Comparison of ENCODE assay signal across 8 cellular contexts in genomic region chr6:31070711-31071197, GRCh38. TPM values are rescaled to one million over a fixed set of nuclear protein-coding genes. Genes with fewer than 3 reads are reported as not detected.
A peak's percentile ranks its signal among the peaks of the same experiment; 100 is the strongest.
DNase-seq lines count a peak whose midpoint lies in the region; ATAC-seq, FAIRE-seq and TF ChIP-seq lines count a peak whose summit lies in the region.

No MANE protein-coding gene starts in this region.

- no peak overlapping the region for H3K4me3 Mint-ChIP-seq in CD8-positive, alpha-beta memory T cell

- no peaks in the 10 kb centered on the region for H3K27me3 ChIP-seq in upper lobe of right lung
- H3K27me3 ChIP-seq in CD8-positive, alpha-beta memory T cell (ENCODE audit: insufficient read depth, low read length, poor library complexity, severe bottlenecking): no peaks in the 10 kb centered on the region

- H3K36me3 ChIP-seq in kidney (ENCODE audit: control insufficient read depth in 1 of 2, insufficient read depth in 2 of 2, low read length in 2 of 2): no peaks in the 10 kb centered on the region
- H3K36me3 ChIP-seq in upper lobe of right lung: no peaks in the 10 kb centered on the region
- no peaks in the 10 kb centered on the region for H3K36me3 ChIP-seq in CD8-positive, alpha-beta memory T cell (ENCODE audit: insufficient read depth, low read length)

- peaks cover 0 to 2% of the 10 kb centered on the region in 2 donors for H3K4me1 ChIP-seq in kidney (ENCODE audit: control insufficient read depth in 1 of 2, insufficient read depth in 1 of 2, low read depth in 1 of 2, low read length in 2 of 2)
- H3K4me1 ChIP-seq in upper lobe of right lung: peaks cover 8% of the 10 kb centered on the region
- H3K4me1 ChIP-seq in CD8-positive, alpha-beta memory T cell (ENCODE audit: insufficient read depth, low read length): no peaks in the 10 kb centered on the region

- TF ChIP-seq CTCF in kidney (IDR thresholded peaks at IDR 0.05; ENCODE audit: borderline replicate concordance, extremely low read depth, insufficient read depth) (peak; percentile 68), upper lobe of right lung (IDR thresholded peaks at IDR 0.05) (peak; percentile 45)

- ATAC-seq in upper lobe of right lung (peak; percentile 90), GM19023 (IDR thresholded peaks at IDR 0.05; ENCODE audit: unreplicated experiment) (no peak)

- no peak overlapping the region for H3K27ac ChIP-seq in kidney (ENCODE audit: low read depth in 2 of 2, low read length in 2 of 2)
- H3K27ac ChIP-seq in upper lobe of right lung: no peak overlapping the region
- no peak overlapping the region for H3K27ac ChIP-seq in CD8-positive, alpha-beta memory T cell (ENCODE audit: low read depth, low read length)

- intact Hi-C loops in kidney (cut with DNase I): loop anchor here (10.0 kb wide), 2 partner anchors 156 to 246 kb away; partner anchors contain the start of gene VARS2
- intact Hi-C loops in upper lobe of right lung (cut with DNase I): loop anchor here (10.0 kb wide), 1 partner anchor 156 kb away; the partner anchor contains the start of gene VARS2

- H3K4me1 Mint-ChIP-seq in CD8-positive, alpha-beta memory T cell: peaks cover 0 to 5% (median 0%) of the 10 kb centered on the region in 3 donors

- H3K4me3 ChIP-seq in kidney (ENCODE audit: low read length in 2 of 2): no peak overlapping the region
- H3K4me3 ChIP-seq in upper lobe of right lung: no peak overlapping the region
- no peak overlapping the region for H3K4me3 ChIP-seq in CD8-positive, alpha-beta memory T cell (ENCODE audit: low read length)

- CTCF ChIA-PET in CD8-positive, alpha-beta memory T cell (lab: Charles Lee): interaction anchor here (1.1 to 3.2 kb wide), 4 partner anchors 11 to 242 kb away, joined by 3 to 33 read pairs (median 4); no protein-coding TSS in a partner anchor

- no peaks in the 10 kb centered on the region for H3K9me3 Mint-ChIP-seq in CD8-positive, alpha-beta memory T cell

- DNase-seq in Daoy (ENCODE audit: low read depth): peak; percentile 77
- DNase-seq in Kasumi-1 (lab: John Stamatoyannopoulos, UW): peak; percentile 19 to 36
- DNase-seq in astrocyte of the hippocampus (ENCODE audit: low read depth, low spot score): peak; percentile 90
- DNase-seq in kidney: no peak
- no peak for DNase-seq in upper lobe of right lung
- DNase-seq in activated gamma-delta T cell (lab: John Stamatoyannopoulos, UW): no peak
- no peak for DNase-seq in CD8-positive, alpha-beta memory T cell

- H3K9ac ChIP-seq in kidney (ENCODE audit: low read length in 2 of 2): no peak overlapping the region

- H3K36me3 Mint-ChIP-seq in CD8-positive, alpha-beta memory T cell: no peaks in the 10 kb centered on the region

- POLR2A ChIA-PET in CD8-positive, alpha-beta memory T cell (lab: Charles Lee): no interaction called here

- H3K9me3 ChIP-seq in kidney (ENCODE audit: control insufficient read depth in 1 of 2, low read length in 2 of 2) (no peaks in the 10 kb centered on the region), upper lobe of right lung (no peaks in the 10 kb centered on the region)
- no peaks in the 10 kb centered on the region for H3K9me3 ChIP-seq in CD8-positive, alpha-beta memory T cell (ENCODE audit: low read length)

- peak overlapping the region in 1 of 8 donors; percentile 44 for H3K27ac Mint-ChIP-seq in CD8-positive, alpha-beta memory T cell

- H3K27me3 Mint-ChIP-seq in CD8-positive, alpha-beta memory T cell: peaks cover 0 to 6% of the 10 kb centered on the region in 2 donors

- no peak for FAIRE-seq in kidney (lab: Jason Lieb, UNC)

RNA-seq across cellular contexts. Expression of gene C6orf15, which starts 41.6 kb away (rescaled TPM):
- total RNA-seq in Daoy (2014; rRNA removed; shearing (Covaris generic)): not detected in 2 replicates
- total RNA-seq in kidney (not detected), upper lobe of right lung (not detected)
- polyA plus RNA-seq in kidney (ENCODE audit: insufficient read depth, low read depth, low replicate concordance): not detected
- total RNA-seq in CD8-positive, alpha-beta memory T cell: not detected
- not detected for polyA plus RNA-seq in CD8-positive, alpha-beta memory T cell

RNA-seq across cellular contexts. Expression of gene PSORS1C1, which starts 43.8 kb away (rescaled TPM):
- 0.23 and 1.5 TPM in 2 replicates for total RNA-seq in Daoy (2014; rRNA removed; shearing (Covaris generic))
- 3.6 TPM for total RNA-seq in kidney
- 2.1 TPM for polyA plus RNA-seq in kidney (ENCODE audit: insufficient read depth, low read depth, low replicate concordance)
- total RNA-seq in upper lobe of right lung: 8.2 TPM
- total RNA-seq in CD8-positive, alpha-beta memory T cell: not detected
- polyA plus RNA-seq in CD8-positive, alpha-beta memory T cell: not detected

RNA-seq across cellular contexts. Expression of gene CDSN, which starts 49.5 kb away (rescaled TPM):
- not detected in 2 replicates for total RNA-seq in Daoy (2014; rRNA removed; shearing (Covaris generic))
- 0.13 TPM for total RNA-seq in kidney
- polyA plus RNA-seq in kidney (ENCODE audit: insufficient read depth, low read depth, low replicate concordance): not detected
- not detected for total RNA-seq in upper lobe of right lung
- not detected for total RNA-seq in CD8-positive, alpha-beta memory T cell
- not detected for polyA plus RNA-seq in CD8-positive, alpha-beta memory T cell

Comparison
In these comparisons a context has a peak if more than half of its experiments do, and no peak if none do; other contexts are left out.
1. DNase-seq: peak in Daoy (single experiment), Kasumi-1 (2 of 2) and astrocyte of the hippocampus (single experiment); none in kidney (single experiment), upper lobe of right lung (single experiment), activated gamma-delta T cell (single experiment) and CD8-positive, alpha-beta memory T cell (0 of 5).